In the genomic region with DNA sequence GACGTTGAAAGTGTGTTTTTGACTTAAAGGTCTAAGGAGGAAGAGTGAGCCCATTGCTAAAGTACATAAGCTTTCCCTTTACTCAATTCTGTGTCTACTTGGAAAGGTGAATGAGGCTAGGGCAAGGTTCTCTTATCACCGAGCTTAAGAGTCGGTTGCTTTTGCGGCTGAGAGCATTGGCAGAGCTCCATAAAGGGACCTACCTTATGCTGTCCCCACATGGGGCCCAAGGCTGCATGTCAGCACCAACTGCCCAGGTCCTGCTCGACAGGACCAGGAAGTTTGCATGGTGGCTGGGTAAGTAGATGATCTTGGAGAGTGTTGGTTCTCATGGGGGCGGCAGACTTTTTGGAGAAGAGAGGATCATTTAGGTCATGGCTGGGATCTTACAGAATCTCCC, we compare ENCODE assay signal across 19 cellular contexts.
DNase-seq lines count a peak whose midpoint lies in the region; ATAC-seq, FAIRE-seq and TF ChIP-seq lines count a peak whose summit lies in the region.
"Had no signal": no experiment of that assay in that cellular context is flagged by ENCODE, and none has a peak within 500 bp of the region (broad histone marks: within the 10 kb centered on the region; RNA-seq: fewer than 3 reads in every experiment).

No MANE protein-coding gene starts in this region.

- H3K4me1 ChIP-seq in Peyer's patch (peaks cover 0 to 49% (median 5%) of the 10 kb centered on the region in 4 donors), osteoblast (ENCODE audit: insufficient read depth, low read length) (no peaks in the 10 kb centered on the region), thyroid gland (peaks cover 73 to 97% of the 10 kb centered on the region in 2 donors)

- FAIRE-seq in GM12892 (lab: Jason Lieb, UNC): no peak

- intact Hi-C loops in thyroid gland (cut with DNase I): no loop called here

- TF ChIP-seq CTCF in Peyer's patch (IDR thresholded peaks at IDR 0.05): no peak
- no peak for TF ChIP-seq CTCF in osteoblast (IDR thresholded peaks at IDR 0.05; ENCODE audit: extremely low read depth, low read depth, low read length)
- TF ChIP-seq CTCF in thyroid gland (IDR thresholded peaks at IDR 0.05): no peak

- no peak overlapping the region for H3K4me2 ChIP-seq in osteoblast (ENCODE audit: insufficient read depth, low read length)

- H2AFZ ChIP-seq in osteoblast (ENCODE audit: low read length): no peak overlapping the region

- H3K36me3 ChIP-seq in Peyer's patch (peaks cover 0 to 3% (median 0%) of the 10 kb centered on the region in 3 donors), osteoblast (ENCODE audit: insufficient read depth, low read length) (no peaks in the 10 kb centered on the region), thyroid gland (no peaks in the 10 kb centered on the region)
- H3K36me3 ChIP-seq: WERI-Rb-1 had no signal

- H3K27me3 ChIP-seq in Peyer's patch: no peaks in the 10 kb centered on the region
- H3K27me3 ChIP-seq in osteoblast (ENCODE audit: insufficient read depth, low read length): peaks cover 53% of the 10 kb centered on the region
- H3K27me3 ChIP-seq in thyroid gland: no peaks in the 10 kb centered on the region

- H3K27ac ChIP-seq in Peyer's patch: peak overlapping the region in 3 of 4 donors; percentile 7 to 95 (median 40)
- no peak overlapping the region for H3K27ac ChIP-seq in osteoblast (ENCODE audit: low read depth, low read length)
- H3K27ac ChIP-seq in thyroid gland: peak overlapping the region; percentile 42 to 100 (median 53)
- H3K27ac ChIP-seq: WERI-Rb-1 had no signal

- H3K27ac Mint-ChIP-seq in activated CD4-positive, alpha-beta T cell treated with anti-CD3 and anti-CD28 coated beads, Interleukin-2, amount 10 ng/mL, durations not matched to agents 7 days and 5 days: no peak overlapping the region
- H3K27ac Mint-ChIP-seq: activated CD4-positive, alpha-beta memory T cell treated with anti-CD3 and anti-CD28 coated beads for 36 hours; activated naive CD8-positive, alpha-beta T cell treated with anti-CD3 and anti-CD28 coated beads for 36 hours; activated T-cell treated with anti-CD3 and anti-CD28 coated beads, Interleukin-2, amount 50 U/mL, for 72 hours had no signal

- ATAC-seq in HG03442 (IDR thresholded peaks at IDR 0.05; ENCODE audit: unreplicated experiment) (no peak), GM19351 (IDR thresholded peaks at IDR 0.05; ENCODE audit: unreplicated experiment) (no peak)
- ATAC-seq: activated T-cell treated with anti-CD3 and anti-CD28 coated beads, Interleukin-2, amount 50 U/mL, for 72 hours had no signal

- H3K4me1 Mint-ChIP-seq in activated CD4-positive, alpha-beta T cell treated with anti-CD3 and anti-CD28 coated beads, Interleukin-2, amount 10 ng/mL, durations not matched to agents 7 days and 5 days: peaks cover 8% of the 10 kb centered on the region

- POLR2A ChIA-PET in activated CD4-positive, alpha-beta T cell treated with anti-CD3 and anti-CD28 coated beads, Interleukin-2, amount 10 ng/mL, durations not matched to agents 7 days and 5 days (lab: Charles Lee): no interaction called here

- CTCF ChIA-PET in activated CD4-positive, alpha-beta T cell treated with anti-CD3 and anti-CD28 coated beads, Interleukin-2, amount 10 ng/mL, durations not matched to agents 7 days and 5 days (lab: Charles Lee): no interaction called here

- H3K36me3 Mint-ChIP-seq in activated CD4-positive, alpha-beta T cell treated with anti-CD3 and anti-CD28 coated beads, Interleukin-2, amount 10 ng/mL, durations not matched to agents 7 days and 5 days (ENCODE audit: low read depth): no peaks in the 10 kb centered on the region
- H3K36me3 Mint-ChIP-seq: activated CD4-positive, alpha-beta memory T cell treated with anti-CD3 and anti-CD28 coated beads for 36 hours; activated naive CD8-positive, alpha-beta T cell treated with anti-CD3 and anti-CD28 coated beads for 36 hours had no signal

- peaks cover 10% of the 10 kb centered on the region for H3K27me3 Mint-ChIP-seq in activated CD4-positive, alpha-beta T cell treated with anti-CD3 and anti-CD28 coated beads, Interleukin-2, amount 10 ng/mL, durations not matched to agents 7 days and 5 days
- H3K27me3 Mint-ChIP-seq: activated CD4-positive, alpha-beta memory T cell treated with anti-CD3 and anti-CD28 coated beads for 36 hours; activated naive CD8-positive, alpha-beta T cell treated with anti-CD3 and anti-CD28 coated beads for 36 hours had no signal

- DNase-seq in Peyer's patch: no peak
- DNase-seq in cerebellum (ENCODE audit: low spot score): peak; percentile 35
- peak; percentile 38 for DNase-seq in osteoblast (ENCODE audit: insufficient read length, low spot score, missing footprints)
- no peak for DNase-seq in thyroid gland
- no peak for DNase-seq in activated CD4-positive, alpha-beta T cell treated with anti-CD3 and anti-CD28 coated beads, Interleukin-2, amount 10 ng/mL, durations not matched to agents 7 days and 5 days
- no peak for DNase-seq in GM12892 (ENCODE audit: insufficient read length)
- DNase-seq: activated CD4-positive, alpha-beta memory T cell treated with anti-CD3 and anti-CD28 coated beads for 36 hours; activated naive CD8-positive, alpha-beta T cell treated with anti-CD3 and anti-CD28 coated beads for 36 hours; activated T-cell treated with anti-CD3 and anti-CD28 coated beads, Interleukin-2, amount 50 U/mL, for 72 hours; NCI-H1417 treated with DMSO at 0.1 percent for 48 hours; NCI-H2171 treated with DMSO at 0.1 percent for 48 hours; NCI-H69; occipital lobe; SHP77; stimulated activated CD4-positive, alpha-beta T cell treated with anti-CD3 and anti-CD28 coated beads, Interleukin-4, amount 100 ng/mL, for 1 hour; T-helper 1 cell; WERI-Rb-1 had no signal

- H4K20me1 ChIP-seq in osteoblast (ENCODE audit: insufficient read depth, low read length): no peaks in the 10 kb centered on the region

- H3K9me3 ChIP-seq in Peyer's patch (no peaks in the 10 kb centered on the region), osteoblast (ENCODE audit: low read depth, low read length) (no peaks in the 10 kb centered on the region), thyroid gland (no peaks in the 10 kb centered on the region)

- TF ChIP-seq POLR2A in Peyer's patch (IDR thresholded peaks at IDR 0.05) (no peak), thyroid gland (IDR thresholded peaks at IDR 0.05) (no peak), GM12892 (IDR thresholded peaks at IDR 0.05; ENCODE audit: low read depth, low read length) (no peak)

- H3K79me2 ChIP-seq in osteoblast (ENCODE audit: insufficient read depth, low read length): no peaks in the 10 kb centered on the region

- no peak overlapping the region for H3K4me3 ChIP-seq in Peyer's patch
- H3K4me3 ChIP-seq in osteoblast (ENCODE audit: insufficient read depth, low read length): no peak overlapping the region
- no peak overlapping the region for H3K4me3 ChIP-seq in thyroid gland (replicated peaks in 1 of 3)

- 65 to 67% methylated on average over 6 of the region's 6 CpGs for WGBS in thyroid gland, 2 donors

- peaks cover 4% of the 10 kb centered on the region for H3K9me3 Mint-ChIP-seq in activated CD4-positive, alpha-beta T cell treated with anti-CD3 and anti-CD28 coated beads, Interleukin-2, amount 10 ng/mL, durations not matched to agents 7 days and 5 days
- H3K9me3 Mint-ChIP-seq: activated CD4-positive, alpha-beta memory T cell treated with anti-CD3 and anti-CD28 coated beads for 36 hours; activated naive CD8-positive, alpha-beta T cell treated with anti-CD3 and anti-CD28 coated beads for 36 hours had no signal

- H3K4me3 Mint-ChIP-seq in activated CD4-positive, alpha-beta T cell treated with anti-CD3 and anti-CD28 coated beads, Interleukin-2, amount 10 ng/mL, durations not matched to agents 7 days and 5 days: no peak overlapping the region
- H3K4me3 Mint-ChIP-seq: activated CD4-positive, alpha-beta memory T cell treated with anti-CD3 and anti-CD28 coated beads for 36 hours; activated naive CD8-positive, alpha-beta T cell treated with anti-CD3 and anti-CD28 coated beads for 36 hours; activated T-cell treated with anti-CD3 and anti-CD28 coated beads, Interleukin-2, amount 50 U/mL, for 72 hours had no signal

Comparison
In these comparisons a context has a peak if more than half of its experiments do, and no peak if none do; other contexts are left out.
1. DNase-seq: peak in cerebellum (single experiment) and osteoblast (single experiment); none in Peyer's patch (0 of 3), thyroid gland (0 of 2), activated CD4-positive, alpha-beta T cell treated with anti-CD3 and anti-CD28 coated beads, Interleukin-2, amount 10 ng/mL, durations not matched to agents 7 days and 5 days (single experiment) and GM12892 (single experiment).